ENCODE assay signal across 8 cellular contexts in genomic region chr1:22131875-22132486, GRCh38. TPM values are rescaled to one million over a fixed set of nuclear protein-coding genes. Genes with fewer than 3 reads are reported as not detected.
DNase-seq lines count a peak whose midpoint lies in the region; ATAC-seq and TF ChIP-seq lines count a peak whose summit lies in the region.

No MANE protein-coding gene starts in this region.

- WGBS in thyroid gland, 2 donors = 27 to 44% methylated on average over 2 to 5 of the region's 10 CpGs

- no peak for TF ChIP-seq POLR2A in thyroid gland (IDR thresholded peaks at IDR 0.05)

- DNase-seq in EL (peak; percentile 30), NCI-H1048 (lab: John Stamatoyannopoulos, UW) (peak; percentile 16), dermis blood vessel endothelial cell (peak; percentile 66), thyroid gland (peak; percentile 65 to 66)
- DNase-seq in activated CD4-positive, alpha-beta T cell treated with anti-CD3 and anti-CD28 coated beads for 24 hours (ENCODE audit: low read depth in 2 of 2) = peak; percentile 13 to 47

- H3K9me3 Mint-ChIP-seq in nephron = no peaks in the 10 kb centered on the region

- no peak for ATAC-seq in GM19328 (IDR thresholded peaks at IDR 0.05; ENCODE audit: unreplicated experiment)
- no peak for ATAC-seq in GM18519 (IDR thresholded peaks at IDR 0.05; ENCODE audit: low FRiP score, unreplicated experiment)

- H3K36me3 Mint-ChIP-seq in nephron (ENCODE audit: low read depth) = peaks cover 5% of the 10 kb centered on the region

- H3K4me1 Mint-ChIP-seq in nephron = peaks cover 37% of the 10 kb centered on the region

- H3K27me3 Mint-ChIP-seq in nephron (ENCODE audit: low read depth) = peaks cover 14% of the 10 kb centered on the region

- intact Hi-C loops in thyroid gland (cut with DNase I) = loop anchor here (2.0 to 10.0 kb wide), 2 partner anchors 285 to 513 kb away; partner anchors contain the start of gene C1QC

- H3K27ac ChIP-seq in thyroid gland = no peak overlapping the region

- no peaks in the 10 kb centered on the region for H3K9me3 ChIP-seq in thyroid gland

- H3K4me3 Mint-ChIP-seq in nephron = no peak overlapping the region

- no peaks in the 10 kb centered on the region for H3K27me3 ChIP-seq in thyroid gland

- TF ChIP-seq CTCF in nephron (IDR thresholded peaks at IDR 0.05; ENCODE audit: unreplicated experiment in 3 of 3) = peak; percentile 76 to 89 (median 87)
- peak; percentile 59 to 88 (median 80) for TF ChIP-seq CTCF in thyroid gland (IDR thresholded peaks at IDR 0.05)

- no peak overlapping the region for H3K4me3 ChIP-seq in thyroid gland (replicated peaks in 1 of 3)

- H3K27ac Mint-ChIP-seq in nephron = no peak overlapping the region

- no peaks in the 10 kb centered on the region for H3K36me3 ChIP-seq in thyroid gland

- H3K4me1 ChIP-seq in thyroid gland = peaks cover 23 to 33% of the 10 kb centered on the region in 2 donors

RNA-seq across cellular contexts. Expression of gene WNT4, which starts 10.9 kb away (rescaled TPM):
- total RNA-seq in dermis blood vessel endothelial cell (under 0.01 and 0.14 TPM in 2 replicates), thyroid gland (1 to 10 TPM in 1 of 4 donors, under 1 TPM in 3; 0.29 to 3.0 (median 0.43) TPM)

Comparison
In these comparisons a context has a peak if more than half of its experiments do, and no peak if none do; other contexts are left out.
1. DNase-seq: peak in every context shown above with its lines; median percentile 66 in dermis blood vessel endothelial cell; 66 in thyroid gland; 30 in EL; 30 in activated CD4-positive, alpha-beta T cell treated with anti-CD3 and anti-CD28 coated beads for 24 hours; 16 in NCI-H1048.